ENCODE assay signal across 26 cellular contexts in the genomic region with DNA sequence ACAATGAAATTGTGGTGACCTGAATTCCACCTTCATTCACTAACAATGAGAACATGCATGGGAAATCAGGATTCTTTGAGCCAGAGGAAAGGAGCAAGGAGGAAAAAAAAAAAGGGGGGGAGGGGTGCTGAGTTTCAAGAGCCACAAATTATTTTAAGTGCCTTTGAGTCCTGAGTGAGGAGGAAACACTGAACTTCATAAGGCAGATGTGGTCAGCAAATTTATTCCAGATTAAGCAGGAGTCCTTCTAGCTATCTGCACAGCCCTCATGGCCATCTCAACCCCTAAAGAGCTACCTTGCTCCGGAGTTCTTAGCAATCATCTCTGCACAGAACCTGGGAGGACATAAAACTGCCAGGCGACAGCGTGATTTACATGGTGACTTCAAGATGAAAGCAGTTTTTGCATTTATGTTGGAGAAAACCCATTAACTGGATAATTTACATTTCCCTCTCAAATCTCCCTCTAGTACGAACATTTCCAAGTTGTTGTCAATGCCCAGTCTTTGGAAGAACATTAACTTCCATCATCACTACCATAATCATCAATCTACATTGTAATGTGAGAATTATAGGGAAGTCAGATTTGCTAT. TPM values are rescaled to one million over a fixed set of nuclear protein-coding genes. Genes with fewer than 3 reads are reported as not detected.
"Had no signal": no experiment of that assay in that cellular context is flagged by ENCODE, and none has a peak within 500 bp of the region (broad histone marks: within the 10 kb centered on the region; RNA-seq: fewer than 3 reads in every experiment).

No MANE protein-coding gene starts in this region.

- H3K36me3 ChIP-seq: adrenal gland had no signal

- H3K4me3 ChIP-seq: adrenal gland, PC-9 had no signal

- DNase-seq: activated CD4-positive, alpha-beta T cell treated with anti-CD3 and anti-CD28 coated beads for 48 hours; activated CD4-positive, alpha-beta T cell treated with anti-CD3 and anti-CD28 coated beads, Interleukin-2, amount 50 U/mL, for 4 hours; activated CD4-positive, CD25-positive, alpha-beta regulatory T cell treated with anti-CD3 and anti-CD28 coated beads, Interleukin-2, amount 50 U/mL, for 72 hours; activated CD8-positive, alpha-beta memory T cell treated with anti-CD3 and anti-CD28 coated beads, Interleukin-2, amount 50 U/mL, for 48 hours; activated CD8-positive, alpha-beta T cell treated with anti-CD3 and anti-CD28 coated beads, Interleukin-2, amount 10 ng/mL, durations not matched to agents 7 days and 5 days; activated naive CD4-positive, alpha-beta T cell treated with anti-CD3 and anti-CD28 coated beads, Interleukin-2, amount 50 U/mL, for 16 hours; activated naive CD8-positive, alpha-beta T cell treated with anti-CD3 and anti-CD28 coated beads, Interleukin-2, amount 10 ng/mL, durations not matched to agents 7 days and 5 days; activated T-cell treated with anti-CD3 and anti-CD28 coated beads, Interleukin-2, amount 50 U/mL, for 1 hour; adrenal gland; anterior cingulate cortex; central memory CD4-positive, alpha-beta T cell; Kasumi-1; KBM-7; NCI-H1105 treated with DMSO at 0.1 percent for 48 hours; NCI-H1436 treated with DMSO at 0.1 percent for 48 hours; NCI-H187; NCI-H2081; NCI-H2171; NCI-H2227 treated with DMSO at 0.1 percent for 48 hours; NCI-H446 treated with DMSO at 0.1 percent for 48 hours; PC-9; SIG-M5; T-helper 17 cell; T-helper 9 cell had no signal

- H3K27ac Mint-ChIP-seq: activated CD8-positive, alpha-beta T cell treated with anti-CD3 and anti-CD28 coated beads, Interleukin-2, amount 10 ng/mL, durations not matched to agents 7 days and 5 days; activated naive CD8-positive, alpha-beta T cell treated with anti-CD3 and anti-CD28 coated beads, Interleukin-2, amount 10 ng/mL, durations not matched to agents 7 days and 5 days; T-helper 17 cell; WTC11 had no signal

- H3K27me3 Mint-ChIP-seq: activated naive CD8-positive, alpha-beta T cell treated with anti-CD3 and anti-CD28 coated beads, Interleukin-2, amount 10 ng/mL, durations not matched to agents 7 days and 5 days; T-helper 17 cell had no signal

- H3K27ac ChIP-seq: adrenal gland, PC-9 had no signal

- H3K9me3 ChIP-seq: adrenal gland had no signal

- ATAC-seq: activated CD8-positive, alpha-beta T cell treated with anti-CD3 and anti-CD28 coated beads, Interleukin-2, amount 10 ng/mL, durations not matched to agents 7 days and 5 days; T-helper 17 cell; WTC11 had no signal

- H3K9me3 Mint-ChIP-seq: activated naive CD8-positive, alpha-beta T cell treated with anti-CD3 and anti-CD28 coated beads, Interleukin-2, amount 10 ng/mL, durations not matched to agents 7 days and 5 days; WTC11 had no signal

- H3K36me3 Mint-ChIP-seq: activated naive CD8-positive, alpha-beta T cell treated with anti-CD3 and anti-CD28 coated beads, Interleukin-2, amount 10 ng/mL, durations not matched to agents 7 days and 5 days; WTC11 had no signal

- H2AFZ ChIP-seq: PC-9 had no signal

- H3K4me1 Mint-ChIP-seq: activated naive CD8-positive, alpha-beta T cell treated with anti-CD3 and anti-CD28 coated beads, Interleukin-2, amount 10 ng/mL, durations not matched to agents 7 days and 5 days; T-helper 17 cell had no signal

- H3K4me2 ChIP-seq: PC-9 had no signal

- H3K27me3 ChIP-seq: adrenal gland had no signal

- H3K4me3 Mint-ChIP-seq: activated CD8-positive, alpha-beta T cell treated with anti-CD3 and anti-CD28 coated beads, Interleukin-2, amount 10 ng/mL, durations not matched to agents 7 days and 5 days; activated naive CD8-positive, alpha-beta T cell treated with anti-CD3 and anti-CD28 coated beads, Interleukin-2, amount 10 ng/mL, durations not matched to agents 7 days and 5 days; T-helper 17 cell; WTC11 had no signal

RNA-seq across cellular contexts. Expression of a gene that starts 21.6 kb away (rescaled TPM):
- total RNA-seq: activated CD8-positive, alpha-beta T cell treated with anti-CD3 and anti-CD28 coated beads, Interleukin-2, amount 10 ng/mL, durations not matched to agents 7 days and 5 days; activated naive CD8-positive, alpha-beta T cell treated with anti-CD3 and anti-CD28 coated beads, Interleukin-2, amount 10 ng/mL, durations not matched to agents 7 days and 5 days; bronchial epithelial cell; PC-9; T-helper 17 cell had no signal

RNA-seq across cellular contexts. Expression of a gene that starts 27.9 kb away (rescaled TPM):
- total RNA-seq: activated CD8-positive, alpha-beta T cell treated with anti-CD3 and anti-CD28 coated beads, Interleukin-2, amount 10 ng/mL, durations not matched to agents 7 days and 5 days; activated naive CD8-positive, alpha-beta T cell treated with anti-CD3 and anti-CD28 coated beads, Interleukin-2, amount 10 ng/mL, durations not matched to agents 7 days and 5 days; bronchial epithelial cell; PC-9; T-helper 17 cell had no signal
